ENCODE assay signal across 14 cellular contexts in genomic region chr6:106534564-106534982, GRCh38.
A peak's percentile ranks its signal among the peaks of the same experiment; 100 is the strongest.
DNase-seq lines count a peak whose midpoint lies in the region; ATAC-seq and FAIRE-seq lines count a peak whose summit lies in the region.
"Had no signal": no experiment of that assay in that cellular context is flagged by ENCODE, and none has a peak within 500 bp of the region (broad histone marks: within the 10 kb centered on the region; RNA-seq: fewer than 3 reads in every experiment).

No MANE protein-coding gene starts in this region.

- ATAC-seq in GM18873 (IDR thresholded peaks at IDR 0.05; ENCODE audit: low FRiP score, unreplicated experiment) (no peak), left cardiac atrium (no peak)
- ATAC-seq: gastroesophageal sphincter had no signal

- peaks cover 59% of the 10 kb centered on the region for H3K36me3 Mint-ChIP-seq in T-helper 1 cell treated with Interleukin-12 subunit alpha and Interleukin-12 subunit beta and Interleukin-4 antibody, amounts not matched to agents 30 μg/mL and 1 μg/mL, for 36 hours (ENCODE audit: low read depth)
- H3K36me3 Mint-ChIP-seq in activated naive CD8-positive, alpha-beta T cell treated with anti-CD3 and anti-CD28 coated beads for 36 hours, result peaks cover 56% of the 10 kb centered on the region

- intact Hi-C loops in left cardiac atrium (cut with DNase I), result no loop called here

- H3K27me3 Mint-ChIP-seq in T-helper 1 cell treated with Interleukin-12 subunit alpha and Interleukin-12 subunit beta and Interleukin-4 antibody, amounts not matched to agents 30 μg/mL and 1 μg/mL, for 36 hours (ENCODE audit: low read depth), result no peaks in the 10 kb centered on the region
- H3K27me3 Mint-ChIP-seq in activated naive CD8-positive, alpha-beta T cell treated with anti-CD3 and anti-CD28 coated beads for 36 hours, result no peaks in the 10 kb centered on the region

- DNase-seq in GM19239 (ENCODE audit: insufficient read length, low spot score) (no peak), DMS153 treated with DMSO at 0.1 percent for 48 hours (lab: John Stamatoyannopoulos, UW; ENCODE audit: unreplicated experiment) (no peak), SHP77 (lab: John Stamatoyannopoulos, UW) (no peak), left cardiac atrium (no peak)
- DNase-seq in activated naive CD8-positive, alpha-beta T cell treated with anti-CD3 and anti-CD28 coated beads for 36 hours, result peak; percentile 44
- DNase-seq in stimulated activated CD4-positive, alpha-beta T cell treated with anti-CD3 and anti-CD28 coated beads, Interleukin-2, amount 100 ng/mL, for 4 hours (ENCODE audit: low read depth), result peak; percentile 44
- DNase-seq: dermis blood vessel endothelial cell, left ventricle myocardium inferior, NCI-H146, T1000, uterus had no signal

- no peaks in the 10 kb centered on the region for H3K9me3 Mint-ChIP-seq in T-helper 1 cell treated with Interleukin-12 subunit alpha and Interleukin-12 subunit beta and Interleukin-4 antibody, amounts not matched to agents 30 μg/mL and 1 μg/mL, for 36 hours
- peaks cover 1% of the 10 kb centered on the region for H3K9me3 Mint-ChIP-seq in activated naive CD8-positive, alpha-beta T cell treated with anti-CD3 and anti-CD28 coated beads for 36 hours

- H3K4me3 Mint-ChIP-seq in T-helper 1 cell treated with Interleukin-12 subunit alpha and Interleukin-12 subunit beta and Interleukin-4 antibody, amounts not matched to agents 30 μg/mL and 1 μg/mL, for 36 hours, result peak overlapping the region; percentile 4
- peak overlapping the region; percentile 4 for H3K4me3 Mint-ChIP-seq in activated naive CD8-positive, alpha-beta T cell treated with anti-CD3 and anti-CD28 coated beads for 36 hours

- H3K27ac Mint-ChIP-seq in T-helper 1 cell treated with Interleukin-12 subunit alpha and Interleukin-12 subunit beta and Interleukin-4 antibody, amounts not matched to agents 30 μg/mL and 1 μg/mL, for 36 hours, result peak overlapping the region; percentile 47
- H3K27ac Mint-ChIP-seq in activated naive CD8-positive, alpha-beta T cell treated with anti-CD3 and anti-CD28 coated beads for 36 hours, result peak overlapping the region; percentile 84

- peaks cover 48% of the 10 kb centered on the region for H3K4me1 Mint-ChIP-seq in T-helper 1 cell treated with Interleukin-12 subunit alpha and Interleukin-12 subunit beta and Interleukin-4 antibody, amounts not matched to agents 30 μg/mL and 1 μg/mL, for 36 hours (ENCODE audit: low read depth)
- H3K4me1 Mint-ChIP-seq in activated naive CD8-positive, alpha-beta T cell treated with anti-CD3 and anti-CD28 coated beads for 36 hours, result peaks cover 68% of the 10 kb centered on the region

- peak; percentile 75 for FAIRE-seq in GM19239 (lab: Jason Lieb, UNC)

Comparison
In these comparisons a context has a peak if more than half of its experiments do, and no peak if none do; other contexts are left out.
1. DNase-seq: peak in activated naive CD8-positive, alpha-beta T cell treated with anti-CD3 and anti-CD28 coated beads for 36 hours (single experiment) and stimulated activated CD4-positive, alpha-beta T cell treated with anti-CD3 and anti-CD28 coated beads, Interleukin-2, amount 100 ng/mL, for 4 hours (single experiment); none in GM19239 (single experiment), DMS153 treated with DMSO at 0.1 percent for 48 hours (single experiment), SHP77 (0 of 2) and left cardiac atrium (single experiment).